Comparison of ENCODE assay signal across 15 cellular contexts in the genomic region with DNA sequence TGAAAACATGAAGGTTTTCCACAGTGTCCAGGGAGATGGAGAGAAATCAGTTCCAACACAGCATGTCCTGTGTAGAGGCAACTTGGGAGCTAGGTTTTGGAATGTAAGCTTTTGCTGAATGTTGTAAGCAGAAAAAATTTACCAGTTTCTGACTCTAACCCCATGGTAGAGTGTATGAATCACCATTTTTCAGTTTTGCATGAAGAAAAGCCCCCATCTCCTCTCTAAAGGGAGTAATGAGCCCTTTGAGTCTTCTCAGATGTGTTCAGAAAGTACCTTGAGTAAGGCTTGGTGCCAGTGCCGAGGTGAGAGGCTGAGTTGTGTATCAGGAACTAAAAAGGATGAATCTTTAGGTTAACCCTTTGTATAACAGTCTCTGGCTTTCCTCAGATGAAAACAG.
DNase-seq lines count a peak whose midpoint lies in the region; ATAC-seq, FAIRE-seq and TF ChIP-seq lines count a peak whose summit lies in the region.
"Had no signal": no experiment of that assay in that cellular context is flagged by ENCODE, and none has a peak within 500 bp of the region (broad histone marks: within the 10 kb centered on the region; RNA-seq: fewer than 3 reads in every experiment).

No MANE protein-coding gene starts in this region.

- H3K4me3 Mint-ChIP-seq in GM23338, result no peak overlapping the region
- H3K4me3 Mint-ChIP-seq: activated T-helper 1 cell treated with anti-CD3 and anti-CD28 coated beads, Interleukin-12 subunit alpha, Interleukin-12 subunit beta, Interleukin-2, Interleukin-4 antibody, amounts not matched to agents 30 ng/mL and 10 ng/mL and 1 ng/mL, durations not matched to agents 14 hours and 24 hours and 36 hours had no signal

- no peak overlapping the region for H3K4me2 ChIP-seq in GM23338

- H3K27me3 Mint-ChIP-seq in GM23338 (ENCODE audit: insufficient read depth, low read depth, poor library complexity), result peaks cover 3% of the 10 kb centered on the region

- H3K36me3 Mint-ChIP-seq in GM23338 (ENCODE audit: low read depth), result peaks cover 3% of the 10 kb centered on the region; the same call in 1 of the 3 replicates

- peak overlapping the region; percentile 59 for H2AFZ ChIP-seq in GM23338
- H2AFZ ChIP-seq: GM23248 had no signal

- TF ChIP-seq CTCF in GM23338 (conservative IDR thresholded peaks at IDR 0.05; ENCODE audit: low read depth in 2 of 2), result no peak

- no peaks in the 10 kb centered on the region; the same call in 2 of the 3 replicates for H3K9me3 Mint-ChIP-seq in GM23338
- H3K9me3 Mint-ChIP-seq: activated T-helper 1 cell treated with anti-CD3 and anti-CD28 coated beads, Interleukin-12 subunit alpha, Interleukin-12 subunit beta, Interleukin-2, Interleukin-4 antibody, amounts not matched to agents 30 ng/mL and 10 ng/mL and 1 ng/mL, durations not matched to agents 14 hours and 24 hours and 36 hours had no signal

- H3K9me2 ChIP-seq in GM23338 (ENCODE audit: insufficient read depth), result no peaks in the 10 kb centered on the region

- H3K27ac Mint-ChIP-seq in GM23338, result no peak overlapping the region
- H3K27ac Mint-ChIP-seq: activated T-helper 1 cell treated with anti-CD3 and anti-CD28 coated beads, Interleukin-12 subunit alpha, Interleukin-12 subunit beta, Interleukin-2, Interleukin-4 antibody, amounts not matched to agents 30 ng/mL and 10 ng/mL and 1 ng/mL, durations not matched to agents 14 hours and 24 hours and 36 hours had no signal

- no peak for FAIRE-seq in urothelium cell line (lab: Jason Lieb, UNC)
- FAIRE-seq: islet of Langerhans had no signal

- H3K79me2 ChIP-seq in GM23338 (replicated peaks; ENCODE audit: insufficient read depth), result no peaks in the 10 kb centered on the region

- peak; percentile 6 for DNase-seq in stimulated activated CD4-positive, alpha-beta T cell treated with anti-CD3 and anti-CD28 coated beads, Interleukin-4, amount 100 ng/mL, for 24 hours
- DNase-seq in stimulated activated CD4-positive, alpha-beta T cell treated with anti-CD3 and anti-CD28 coated beads, Interleukin-4, amount 100 ng/mL, for 4 hours, result no peak
- DNase-seq in GM23338 (ENCODE audit: low spot score), result no peak
- no peak for DNase-seq in NCI-H2107 (lab: John Stamatoyannopoulos, UW)
- no peak for DNase-seq in urothelium cell line (ENCODE audit: low spot score)
- no peak for DNase-seq in nucleus accumbens (lab: John Stamatoyannopoulos, UW)
- no peak for DNase-seq in NCI-H146 (lab: John Stamatoyannopoulos, UW)
- DNase-seq: AML-193, GM23248, NCI-H2171, WERI-Rb-1 had no signal

- H3K27ac ChIP-seq in GM23338 (ENCODE audit: low read depth), result no peak overlapping the region
- H3K27ac ChIP-seq: gastroesophageal sphincter, GM23248, WERI-Rb-1 had no signal

- H3F3A ChIP-seq in GM23338 (replicated peaks; ENCODE audit: low read depth), result no peaks in the 10 kb centered on the region

- H4K20me1 ChIP-seq in GM23338 (replicated peaks; ENCODE audit: insufficient read depth), result no peaks in the 10 kb centered on the region

- H3K4me3 ChIP-seq in GM23338, result no peak overlapping the region
- H3K4me3 ChIP-seq: gastroesophageal sphincter, GM23248 had no signal

- H3K4me1 ChIP-seq in GM23338 (ENCODE audit: insufficient read depth), result no peaks in the 10 kb centered on the region
- H3K4me1 ChIP-seq: gastroesophageal sphincter had no signal

- no peaks in the 10 kb centered on the region for H3K27me3 ChIP-seq in GM23338 (ENCODE audit: insufficient read depth)
- H3K27me3 ChIP-seq: gastroesophageal sphincter had no signal

- peaks cover 2% of the 10 kb centered on the region for H3K4me1 Mint-ChIP-seq in GM23338

- ATAC-seq in GM23338, result no peak
- peak; percentile 86 for ATAC-seq in HG03439 (IDR thresholded peaks at IDR 0.05; ENCODE audit: unreplicated experiment)
- ATAC-seq: gastroesophageal sphincter had no signal

- no peaks in the 10 kb centered on the region for H3K36me3 ChIP-seq in GM23338 (ENCODE audit: insufficient read depth)
- H3K36me3 ChIP-seq: gastroesophageal sphincter, WERI-Rb-1 had no signal

TF ChIP-seq in GM23338, 12 proteins besides CTCF, POLR2A, EP300 and RAD21 (continues in another document):
- TF ChIP-seq, protein P1, sequence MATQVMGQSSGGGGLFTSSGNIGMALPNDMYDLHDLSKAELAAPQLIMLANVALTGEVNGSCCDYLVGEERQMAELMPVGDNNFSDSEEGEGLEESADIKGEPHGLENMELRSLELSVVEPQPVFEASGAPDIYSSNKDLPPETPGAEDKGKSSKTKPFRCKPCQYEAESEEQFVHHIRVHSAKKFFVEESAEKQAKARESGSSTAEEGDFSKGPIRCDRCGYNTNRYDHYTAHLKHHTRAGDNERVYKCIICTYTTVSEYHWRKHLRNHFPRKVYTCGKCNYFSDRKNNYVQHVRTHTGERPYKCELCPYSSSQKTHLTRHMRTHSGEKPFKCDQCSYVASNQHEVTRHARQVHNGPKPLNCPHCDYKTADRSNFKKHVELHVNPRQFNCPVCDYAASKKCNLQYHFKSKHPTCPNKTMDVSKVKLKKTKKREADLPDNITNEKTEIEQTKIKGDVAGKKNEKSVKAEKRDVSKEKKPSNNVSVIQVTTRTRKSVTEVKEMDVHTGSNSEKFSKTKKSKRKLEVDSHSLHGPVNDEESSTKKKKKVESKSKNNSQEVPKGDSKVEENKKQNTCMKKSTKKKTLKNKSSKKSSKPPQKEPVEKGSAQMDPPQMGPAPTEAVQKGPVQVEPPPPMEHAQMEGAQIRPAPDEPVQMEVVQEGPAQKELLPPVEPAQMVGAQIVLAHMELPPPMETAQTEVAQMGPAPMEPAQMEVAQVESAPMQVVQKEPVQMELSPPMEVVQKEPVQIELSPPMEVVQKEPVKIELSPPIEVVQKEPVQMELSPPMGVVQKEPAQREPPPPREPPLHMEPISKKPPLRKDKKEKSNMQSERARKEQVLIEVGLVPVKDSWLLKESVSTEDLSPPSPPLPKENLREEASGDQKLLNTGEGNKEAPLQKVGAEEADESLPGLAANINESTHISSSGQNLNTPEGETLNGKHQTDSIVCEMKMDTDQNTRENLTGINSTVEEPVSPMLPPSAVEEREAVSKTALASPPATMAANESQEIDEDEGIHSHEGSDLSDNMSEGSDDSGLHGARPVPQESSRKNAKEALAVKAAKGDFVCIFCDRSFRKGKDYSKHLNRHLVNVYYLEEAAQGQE (IDR thresholded peaks at IDR 0.05; ENCODE audit: unreplicated experiment), result no peak
- TF ChIP-seq POLR2AphosphoS5 (IDR thresholded peaks at IDR 0.05; ENCODE audit: low read depth) (no peak), JUNB (IDR thresholded peaks at IDR 0.05; ENCODE audit: unreplicated experiment) (no peak), EZH2 (IDR thresholded peaks at IDR 0.05; ENCODE audit: low read depth, unreplicated experiment) (no peak), ZNF331 (CRISPR knock-in tag; IDR thresholded peaks at IDR 0.05; ENCODE audit: low read depth) (no peak), ZNF114 (CRISPR knock-in tag; IDR thresholded peaks at IDR 0.05) (no peak)
- TF ChIP-seq, protein P2, sequence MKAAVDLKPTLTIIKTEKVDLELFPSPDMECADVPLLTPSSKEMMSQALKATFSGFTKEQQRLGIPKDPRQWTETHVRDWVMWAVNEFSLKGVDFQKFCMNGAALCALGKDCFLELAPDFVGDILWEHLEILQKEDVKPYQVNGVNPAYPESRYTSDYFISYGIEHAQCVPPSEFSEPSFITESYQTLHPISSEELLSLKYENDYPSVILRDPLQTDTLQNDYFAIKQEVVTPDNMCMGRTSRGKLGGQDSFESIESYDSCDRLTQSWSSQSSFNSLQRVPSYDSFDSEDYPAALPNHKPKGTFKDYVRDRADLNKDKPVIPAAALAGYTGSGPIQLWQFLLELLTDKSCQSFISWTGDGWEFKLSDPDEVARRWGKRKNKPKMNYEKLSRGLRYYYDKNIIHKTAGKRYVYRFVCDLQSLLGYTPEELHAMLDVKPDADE (IDR thresholded peaks at IDR 0.05), result no peak
